In the genomic region with DNA sequence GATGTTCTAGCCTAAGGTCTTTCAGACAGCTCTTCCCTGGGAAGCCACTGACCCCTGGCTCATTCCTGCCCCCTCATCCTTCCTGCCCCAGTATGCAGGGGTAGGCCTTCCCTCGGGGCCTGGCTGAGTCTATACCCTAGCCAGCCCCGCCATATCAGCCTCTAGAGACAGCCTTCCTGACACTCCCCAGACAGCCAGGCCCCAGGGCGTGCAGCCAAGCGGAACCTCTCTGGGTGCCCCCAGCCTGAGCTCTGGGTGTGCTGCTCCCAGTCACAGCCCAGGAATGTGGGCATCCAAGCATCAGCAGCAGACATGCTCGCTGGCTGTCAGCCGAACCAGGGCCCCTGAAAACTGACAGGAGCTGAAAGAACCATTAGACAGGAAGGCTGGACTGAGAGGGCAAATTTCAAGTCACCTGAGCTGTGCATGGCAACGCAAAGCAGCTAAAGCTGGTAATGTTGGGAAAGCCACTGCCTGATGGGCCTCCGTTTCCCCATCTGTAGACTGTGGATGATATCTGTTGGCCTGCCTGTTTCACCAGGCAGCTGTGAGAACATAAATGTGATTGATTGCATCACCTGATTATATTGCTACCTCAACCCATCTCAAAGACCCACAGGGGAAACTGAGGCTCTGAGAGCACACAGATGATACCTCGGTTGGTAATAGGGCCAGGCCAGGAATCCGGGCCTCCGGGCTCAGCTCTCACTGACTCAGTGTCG, we compare ENCODE assay signal across 10 cellular contexts.
DNase-seq lines count a peak whose midpoint lies in the region; ATAC-seq, FAIRE-seq and TF ChIP-seq lines count a peak whose summit lies in the region.
"Had no signal": no experiment of that assay in that cellular context is flagged by ENCODE, and none has a peak within 500 bp of the region (broad histone marks: within the 10 kb centered on the region; RNA-seq: fewer than 3 reads in every experiment).

No MANE protein-coding gene starts in this region.

- no TSS peak for BruUV-seq in K562 (replicated peaks; lab: Mats Ljungman, UMichigan)
- no TSS peak for BruUV-seq in OCI-LY7 (replicated peaks; lab: Mats Ljungman, UMichigan)

- in situ Hi-C loops in K562 (cut with MboI) = no loop called here

- no peak for FAIRE-seq in K562 (lab: Jason Lieb, UNC)

- H3K9me3 ChIP-seq in K562 (replicated peaks; ENCODE audit: control insufficient read depth, insufficient read depth, low read depth, low read length) (no peaks in the 10 kb centered on the region), subcutaneous abdominal adipose tissue (ENCODE audit: control insufficient read depth in 5 of 5, low read length in 5 of 5) (no peaks in the 10 kb centered on the region), OCI-LY7 (ENCODE audit: low read length) (no peaks in the 10 kb centered on the region)

- H3K4me3 Mint-ChIP-seq in effector memory CD8-positive, alpha-beta T cell = no peak overlapping the region

- H3K4me1 Mint-ChIP-seq in effector memory CD8-positive, alpha-beta T cell (ENCODE audit: low read depth in 2 of 2) = peaks cover 0 to 2% of the 10 kb centered on the region in 2 donors

- ATAC-seq in K562 = no peak; the same call in 1 of the 3 replicates
- no peak for ATAC-seq in HG03354 (IDR thresholded peaks at IDR 0.05; ENCODE audit: poor library complexity, severe bottlenecking, unreplicated experiment)
- no peak for ATAC-seq in effector memory CD8-positive, alpha-beta T cell (replicated peaks)

- peaks cover 20 to 36% of the 10 kb centered on the region in 2 donors for H3K27me3 Mint-ChIP-seq in effector memory CD8-positive, alpha-beta T cell

- no peak overlapping the region for H3K4me3 ChIP-seq in K562
- no peak overlapping the region for H3K4me3 ChIP-seq in subcutaneous abdominal adipose tissue (ENCODE audit: low read depth in 1 of 5, low read length in 5 of 5)
- no peak overlapping the region for H3K4me3 ChIP-seq in OCI-LY7 (ENCODE audit: low read depth, low read length, poor library complexity, severe bottlenecking)

- H3K9me3 Mint-ChIP-seq in effector memory CD8-positive, alpha-beta T cell = no peaks in the 10 kb centered on the region

- no peaks in the 10 kb centered on the region for H3K9me1 ChIP-seq in K562 (ENCODE audit: control insufficient read depth, insufficient read depth, low read length)

- WGBS in K562 (ENCODE audit: insufficient coverage, low coverage, missing lambda C conversion rate) = 48% methylated on average over 12 of the region's 12 CpGs

- H3K27ac Mint-ChIP-seq in effector memory CD8-positive, alpha-beta T cell = no peak overlapping the region

- intact Hi-C loops in K562 (cut with micrococcal nuclease) (loop anchor here (5.0 kb wide), 1 partner anchor 105 kb away; no protein-coding TSS in a partner anchor), OCI-LY7 (cut with micrococcal nuclease; ENCODE audit: unreplicated experiment) (no loop called here)

- no peak overlapping the region for H3K4me2 ChIP-seq in K562 (ENCODE audit: insufficient read depth, low read length)
- H3K4me2 ChIP-seq in OCI-LY7 (ENCODE audit: low read length) = no peak overlapping the region
- H3K4me2 ChIP-seq: KMS-11 had no signal

- no peak for TF ChIP-seq EP300 in K562 (IDR thresholded peaks at IDR 0.05; ENCODE audit: low read length)

- peaks cover 3% of the 10 kb centered on the region for H3K36me3 Mint-ChIP-seq in effector memory CD8-positive, alpha-beta T cell (ENCODE audit: insufficient read depth)

- TF ChIP-seq RAD21 in K562 (CRISPR knock-in tag; conservative IDR thresholded peaks at IDR 0.05 in 1 of 2, IDR thresholded peaks at IDR 0.05 in 1 of 2) = no peak

- H3K9ac ChIP-seq in K562 (ENCODE audit: insufficient read depth in 1 of 2, low read depth in 2 of 2, low read length in 2 of 2) = peak overlapping the region in 1 of 2 experiments; percentile 27; a peak in 2 of 4 replicates
- H3K9ac ChIP-seq in subcutaneous abdominal adipose tissue (ENCODE audit: low read length in 5 of 5) = peak overlapping the region in 1 of 5 donors; percentile 53
- H3K9ac ChIP-seq: KMS-11 had no signal

- H3K27me3 ChIP-seq in K562 (ENCODE audit: control insufficient read depth in 2 of 2, insufficient read depth in 2 of 2, low read length in 2 of 2) (no peaks in the 10 kb centered on the region), subcutaneous abdominal adipose tissue (ENCODE audit: control insufficient read depth in 5 of 5, insufficient read depth in 4 of 5, low read length in 5 of 5) (no peaks in the 10 kb centered on the region)

- H3K79me2 ChIP-seq in K562 (ENCODE audit: control insufficient read depth, insufficient read depth, low read length) = no peaks in the 10 kb centered on the region
- H3K79me2 ChIP-seq in OCI-LY7 (ENCODE audit: insufficient read depth, low read depth, low read length) = no peaks in the 10 kb centered on the region

- DNase-seq in HS-27A (ENCODE audit: low read depth) (peak; percentile 85), K562 (ENCODE audit: extremely low read depth in 1 of 4, low spot score in 3 of 4) (no peak), kidney tubule cell (ENCODE audit: low spot score) (peak; percentile 98), putamen (ENCODE audit: low spot score) (no peak), OCI-LY7 (ENCODE audit: low spot score) (no peak)
- no peak for DNase-seq in effector memory CD8-positive, alpha-beta T cell
- DNase-seq: activated CD4-positive, CD25-positive, alpha-beta regulatory T cell had no signal

- no peaks in the 10 kb centered on the region for H3K9me2 ChIP-seq in OCI-LY7 (ENCODE audit: insufficient read depth, low read length)

- H3K4me1 ChIP-seq in K562 (replicated peaks in 1 of 2; ENCODE audit: control insufficient read depth in 2 of 2, insufficient read depth in 2 of 2, low read length in 2 of 2) = peaks cover 0 to 12% of the 10 kb centered on the region in 2 experiments; a peak in 2 of 5 replicates
- H3K4me1 ChIP-seq in subcutaneous abdominal adipose tissue (ENCODE audit: control insufficient read depth in 5 of 5, insufficient read depth in 5 of 5, low read length in 5 of 5) = peaks cover 7 to 35% (median 17%) of the 10 kb centered on the region in 5 donors
- H3K4me1 ChIP-seq in OCI-LY7 (ENCODE audit: insufficient read depth, low read length, poor library complexity, severe bottlenecking) = no peaks in the 10 kb centered on the region

- H2AFZ ChIP-seq in K562 (ENCODE audit: low read depth, low read length) = no peak overlapping the region
- no peak overlapping the region for H2AFZ ChIP-seq in OCI-LY7 (ENCODE audit: low read length)

- TF ChIP-seq POLR2A in K562 (conservative IDR thresholded peaks at IDR 0.05) = no peak

- H3K36me3 ChIP-seq in K562 (ENCODE audit: control insufficient read depth, insufficient read depth, low read length) = no peaks in the 10 kb centered on the region
- no peaks in the 10 kb centered on the region for H3K36me3 ChIP-seq in subcutaneous abdominal adipose tissue (ENCODE audit: control insufficient read depth in 5 of 5, insufficient read depth in 5 of 5, low read length in 5 of 5)
- no peaks in the 10 kb centered on the region for H3K36me3 ChIP-seq in OCI-LY7 (ENCODE audit: insufficient read depth, low read length)

- POLR2A ChIA-PET in K562 (lab: Yijun Ruan, JAX) = interaction anchor here (0.5 to 1.2 kb wide), 5 partner anchors 10 to 92 kb away, joined by 3 to 5 read pairs (median 3); no protein-coding TSS in a partner anchor
- POLR2A ChIA-PET in OCI-LY7 (lab: Charles Lee) = no interaction called here

- CTCF ChIA-PET in K562 (lab: Yijun Ruan, JAX; ENCODE audit: low intra/inter-chr PET ratio) (interaction anchor here (0.7 kb wide), 1 partner anchor 338 kb away, joined by 3 read pairs; no protein-coding TSS in a partner anchor), OCI-LY7 (lab: Charles Lee; ENCODE audit: unreplicated experiment) (interaction anchor here (0.5 kb wide), 1 partner anchor 103 kb away, joined by 3 read pairs; no protein-coding TSS in a partner anchor)

- H3K27ac ChIP-seq in K562 (ENCODE audit: extremely low read depth, low read depth, low read length) = no peak overlapping the region
- peak overlapping the region; percentile 83 for H3K27ac ChIP-seq in subcutaneous abdominal adipose tissue (ENCODE audit: low read depth, low read length)
- no peak overlapping the region for H3K27ac ChIP-seq in OCI-LY7 (ENCODE audit: low read depth, low read length, poor library complexity, severe bottlenecking)
- H3K27ac ChIP-seq: KMS-11 had no signal

- no peak for TF ChIP-seq CTCF in K562 (IDR thresholded peaks at IDR 0.05 in 2 of 3, conservative IDR thresholded peaks at IDR 0.05 in 1 of 3; ENCODE audit: insufficient read depth in 2 of 3, low read depth in 1 of 3, low read length in 3 of 3)
- no peak for TF ChIP-seq CTCF in OCI-LY7 (conservative IDR thresholded peaks at IDR 0.05; ENCODE audit: low read length)

- H4K20me1 ChIP-seq in K562 (replicated peaks; ENCODE audit: control insufficient read depth, insufficient read depth, low read length) (no peaks in the 10 kb centered on the region), OCI-LY7 (ENCODE audit: insufficient read depth, low read length) (no peaks in the 10 kb centered on the region)

TF ChIP-seq in K562, 482 proteins besides CTCF, POLR2A, EP300 and RAD21 (continues in another document):
- TF ChIP-seq ZNF445 (CRISPR knock-in tag; IDR thresholded peaks at IDR 0.05; ENCODE audit: low read depth) = no peak
- TF ChIP-seq, protein P1, sequence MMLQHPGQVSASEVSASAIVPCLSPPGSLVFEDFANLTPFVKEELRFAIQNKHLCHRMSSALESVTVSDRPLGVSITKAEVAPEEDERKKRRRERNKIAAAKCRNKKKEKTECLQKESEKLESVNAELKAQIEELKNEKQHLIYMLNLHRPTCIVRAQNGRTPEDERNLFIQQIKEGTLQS (IDR thresholded peaks at IDR 0.05) = peak; percentile 34; the same call in 1 of the 2 replicates
- TF ChIP-seq, protein P1 (CRISPR knock-in tag; conservative IDR thresholded peaks at IDR 0.05) = no peak
- TF ChIP-seq, protein P2, sequence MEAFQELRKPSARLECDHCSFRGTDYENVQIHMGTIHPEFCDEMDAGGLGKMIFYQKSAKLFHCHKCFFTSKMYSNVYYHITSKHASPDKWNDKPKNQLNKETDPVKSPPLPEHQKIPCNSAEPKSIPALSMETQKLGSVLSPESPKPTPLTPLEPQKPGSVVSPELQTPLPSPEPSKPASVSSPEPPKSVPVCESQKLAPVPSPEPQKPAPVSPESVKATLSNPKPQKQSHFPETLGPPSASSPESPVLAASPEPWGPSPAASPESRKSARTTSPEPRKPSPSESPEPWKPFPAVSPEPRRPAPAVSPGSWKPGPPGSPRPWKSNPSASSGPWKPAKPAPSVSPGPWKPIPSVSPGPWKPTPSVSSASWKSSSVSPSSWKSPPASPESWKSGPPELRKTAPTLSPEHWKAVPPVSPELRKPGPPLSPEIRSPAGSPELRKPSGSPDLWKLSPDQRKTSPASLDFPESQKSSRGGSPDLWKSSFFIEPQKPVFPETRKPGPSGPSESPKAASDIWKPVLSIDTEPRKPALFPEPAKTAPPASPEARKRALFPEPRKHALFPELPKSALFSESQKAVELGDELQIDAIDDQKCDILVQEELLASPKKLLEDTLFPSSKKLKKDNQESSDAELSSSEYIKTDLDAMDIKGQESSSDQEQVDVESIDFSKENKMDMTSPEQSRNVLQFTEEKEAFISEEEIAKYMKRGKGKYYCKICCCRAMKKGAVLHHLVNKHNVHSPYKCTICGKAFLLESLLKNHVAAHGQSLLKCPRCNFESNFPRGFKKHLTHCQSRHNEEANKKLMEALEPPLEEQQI (IDR thresholded peaks at IDR 0.05) = no peak

Comparison
In these comparisons a context has a peak if more than half of its experiments do, and no peak if none do; other contexts are left out.
1. DNase-seq: peak in HS-27A (single experiment) and kidney tubule cell (single experiment); none in K562 (0 of 4), putamen (single experiment), OCI-LY7 (single experiment) and effector memory CD8-positive, alpha-beta T cell (0 of 3).